In the genomic region with DNA sequence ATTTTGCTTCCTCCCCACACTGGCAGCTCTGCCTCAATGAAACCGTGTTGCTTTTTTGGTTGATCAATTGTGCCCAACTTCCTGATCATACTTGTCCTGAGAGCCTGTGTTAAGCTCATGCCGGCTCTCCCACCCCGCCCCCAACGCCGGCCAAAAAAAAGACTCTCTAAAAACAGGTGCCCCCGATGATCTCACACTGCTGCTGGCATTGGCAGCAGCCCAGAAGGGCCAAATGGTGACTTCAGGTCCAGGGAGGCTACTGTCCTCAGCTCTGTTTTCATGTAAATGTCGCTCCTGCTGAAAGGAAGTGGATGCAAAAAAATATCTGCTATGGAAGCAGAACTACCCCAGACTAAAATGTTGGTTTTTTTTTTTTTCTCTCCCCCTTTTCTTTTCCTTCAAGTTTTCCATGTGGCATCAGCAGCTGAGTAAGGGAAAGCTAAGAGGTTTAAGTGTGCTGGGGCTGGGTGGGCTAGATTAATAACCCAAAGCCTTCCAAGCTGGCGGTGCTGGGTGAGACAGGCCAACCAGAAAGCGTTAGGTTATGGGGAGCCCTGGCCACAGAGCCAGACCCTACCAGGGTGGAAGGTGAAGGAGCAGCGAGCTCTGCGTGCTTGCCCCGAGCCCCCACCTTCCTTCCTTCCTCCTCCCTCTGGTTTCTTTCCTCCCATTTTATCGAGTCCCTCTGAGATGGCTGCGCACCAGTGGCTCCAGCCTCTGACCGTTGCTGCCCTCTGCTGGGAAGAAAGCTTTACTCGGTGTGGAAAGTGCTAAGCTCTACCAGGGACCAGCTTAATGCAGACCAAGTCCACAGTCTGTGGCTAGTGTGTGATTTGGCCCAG, we compare ENCODE assay signal across 8 cellular contexts.
DNase-seq lines count a peak whose midpoint lies in the region; ATAC-seq and TF ChIP-seq lines count a peak whose summit lies in the region.

No MANE protein-coding gene starts in this region.

- peaks cover 0 to 4% (median 0%) of the 10 kb centered on the region in 3 donors for H3K27me3 Mint-ChIP-seq in CD14-positive monocyte (ENCODE audit: low read depth in 3 of 3)
- H3K27me3 Mint-ChIP-seq in activated CD8-positive, alpha-beta T cell treated with anti-CD3 and anti-CD28 coated beads for 36 hours, result peaks cover 2% of the 10 kb centered on the region
- no peaks in the 10 kb centered on the region for H3K27me3 Mint-ChIP-seq in memory B cell

- peaks cover 9% of the 10 kb centered on the region for H3K4me1 Mint-ChIP-seq in CD14-positive monocyte
- peaks cover 3% of the 10 kb centered on the region for H3K4me1 Mint-ChIP-seq in activated CD8-positive, alpha-beta T cell treated with anti-CD3 and anti-CD28 coated beads for 36 hours (ENCODE audit: low read depth)
- peaks cover 3% of the 10 kb centered on the region for H3K4me1 Mint-ChIP-seq in memory B cell

- peak overlapping the region; percentile 11 for H3K4me3 ChIP-seq in endocrine pancreas (ENCODE audit: control insufficient read depth, insufficient read depth, low read length)

- POLR2A ChIA-PET in activated CD8-positive, alpha-beta T cell treated with anti-CD3 and anti-CD28 coated beads for 36 hours (lab: Charles Lee), result no interaction called here

- H3K36me3 ChIP-seq in endocrine pancreas (ENCODE audit: control insufficient read depth, insufficient read depth, low read length), result no peaks in the 10 kb centered on the region

- peak overlapping the region; percentile 56 for H3K9ac ChIP-seq in endocrine pancreas (ENCODE audit: control insufficient read depth, insufficient read depth, low read length)

- intact Hi-C loops in CD14-positive monocyte (cut with micrococcal nuclease), result loop anchor here in 1 of 2 donors (10.0 kb wide), 2 partner anchors 121 to 701 kb away; no protein-coding TSS in a partner anchor
- intact Hi-C loops in activated CD8-positive, alpha-beta T cell treated with anti-CD3 and anti-CD28 coated beads for 36 hours (cut with micrococcal nuclease), result loop anchor here (5.0 to 10.0 kb wide), 2 partner anchors 119 to 541 kb away; no protein-coding TSS in a partner anchor

- CTCF ChIA-PET in activated CD8-positive, alpha-beta T cell treated with anti-CD3 and anti-CD28 coated beads for 36 hours (lab: Charles Lee), result interaction anchor here (0.6 to 3.4 kb wide), 24 partner anchors 8 to 705 kb away, joined by 3 to 38 read pairs (median 4); no protein-coding TSS in a partner anchor

- DNase-seq in CD14-positive monocyte (ENCODE audit: low spot score), result no peak
- DNase-seq in GM19240 (ENCODE audit: insufficient read length, low spot score), result peak; percentile 42
- DNase-seq in NCI-H510A treated with DMSO at 0.1 percent for 48 hours (lab: John Stamatoyannopoulos, UW), result peak; percentile 86
- DNase-seq in activated CD8-positive, alpha-beta T cell treated with anti-CD3 and anti-CD28 coated beads for 36 hours, result peak; percentile 80
- DNase-seq in memory B cell (ENCODE audit: low spot score in 2 of 2), result peak; percentile 5 to 19
- peak; percentile 18 for DNase-seq in stimulated activated CD8-positive, alpha-beta memory T cell treated with anti-CD3 and anti-CD28 coated beads, Interleukin-15, amount 100 ng/mL, for 24 hours (ENCODE audit: low read depth)

- peak overlapping the region in 1 of 7 donors; percentile 35 for H3K27ac Mint-ChIP-seq in CD14-positive monocyte
- no peak overlapping the region for H3K27ac Mint-ChIP-seq in activated CD8-positive, alpha-beta T cell treated with anti-CD3 and anti-CD28 coated beads for 36 hours
- no peak overlapping the region for H3K27ac Mint-ChIP-seq in memory B cell

- H3K9me3 Mint-ChIP-seq in CD14-positive monocyte (peaks cover 0 to 3% (median 0%) of the 10 kb centered on the region in 7 donors), memory B cell (no peaks in the 10 kb centered on the region)
- H3K9me3 Mint-ChIP-seq in activated CD8-positive, alpha-beta T cell treated with anti-CD3 and anti-CD28 coated beads for 36 hours, result no peaks in the 10 kb centered on the region

- no peaks in the 10 kb centered on the region for H3K27me3 ChIP-seq in endocrine pancreas (ENCODE audit: control insufficient read depth, insufficient read depth, low read length)

- no peaks in the 10 kb centered on the region for H3K4me1 ChIP-seq in endocrine pancreas (ENCODE audit: control insufficient read depth, insufficient read depth, low read length)

- ATAC-seq in HG03442 (IDR thresholded peaks at IDR 0.05; ENCODE audit: unreplicated experiment) (peak; percentile 96), memory B cell (ENCODE audit: low read depth) (peak; percentile 60)
- ATAC-seq in activated CD8-positive, alpha-beta T cell treated with anti-CD3 and anti-CD28 coated beads for 36 hours, result peak; percentile 87

- peak; percentile 68 for TF ChIP-seq CTCF in CD14-positive monocyte (IDR thresholded peaks at IDR 0.05)
- TF ChIP-seq CTCF in activated CD8-positive, alpha-beta T cell treated with anti-CD3 and anti-CD28 coated beads for 36 hours (IDR thresholded peaks at IDR 0.05), result peak; percentile 58

- H3K9me3 ChIP-seq in endocrine pancreas (ENCODE audit: control insufficient read depth, low read length), result no peaks in the 10 kb centered on the region

- H3K36me3 Mint-ChIP-seq in CD14-positive monocyte, result no peaks in the 10 kb centered on the region
- no peaks in the 10 kb centered on the region for H3K36me3 Mint-ChIP-seq in activated CD8-positive, alpha-beta T cell treated with anti-CD3 and anti-CD28 coated beads for 36 hours (ENCODE audit: low read depth)
- H3K36me3 Mint-ChIP-seq in memory B cell, result no peaks in the 10 kb centered on the region

- H3K4me3 Mint-ChIP-seq in CD14-positive monocyte (peak overlapping the region in 1 of 2 donors; percentile 33), memory B cell (peak overlapping the region; percentile 27)
- no peak overlapping the region for H3K4me3 Mint-ChIP-seq in activated CD8-positive, alpha-beta T cell treated with anti-CD3 and anti-CD28 coated beads for 36 hours
